Comparison of ENCODE assay signal across 9 cellular contexts in the genomic region with DNA sequence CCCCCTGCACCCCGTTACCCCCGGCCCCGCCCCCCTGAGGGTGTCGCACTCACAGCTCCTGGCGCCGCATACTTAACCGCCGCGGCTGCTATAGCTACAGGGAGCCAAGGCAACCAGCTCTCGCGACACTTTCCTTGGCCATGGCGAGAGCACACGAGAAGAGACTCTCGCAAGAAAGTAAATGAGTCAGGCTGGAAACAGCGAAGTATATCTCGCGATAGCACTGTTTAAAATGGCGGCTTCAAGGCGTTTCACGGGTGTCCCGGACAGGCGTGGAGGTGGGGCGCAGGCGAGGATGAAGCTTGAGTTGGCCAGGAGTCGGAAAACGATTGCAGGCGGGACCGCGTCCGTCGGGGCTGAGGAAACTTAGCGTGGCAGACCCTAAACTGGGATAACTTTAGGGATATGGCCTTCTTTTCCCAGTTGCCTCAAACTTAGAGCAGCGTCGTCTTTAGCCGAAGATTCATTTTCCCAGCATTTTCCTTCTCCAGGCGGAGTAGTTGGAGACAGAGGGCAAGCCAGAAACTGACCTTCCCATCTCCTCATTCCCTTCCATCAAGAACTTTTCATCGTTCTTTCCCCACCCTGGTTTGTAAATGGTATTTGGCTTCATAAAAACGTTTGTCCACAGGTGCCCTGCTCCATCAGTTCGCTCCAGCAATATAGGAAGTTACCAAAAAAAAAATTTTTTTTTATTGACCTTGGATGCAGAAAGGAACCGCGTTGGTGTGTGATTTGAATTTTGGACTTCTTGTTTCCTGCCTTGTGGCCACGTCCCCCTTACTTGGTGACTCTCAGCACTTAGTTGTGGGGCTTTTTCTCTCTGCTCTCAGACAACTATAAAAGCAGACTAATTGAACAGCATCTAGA. TPM values are rescaled to one million over a fixed set of nuclear protein-coding genes. Genes with fewer than 3 reads are reported as not detected.
DNase-seq lines count a peak whose midpoint lies in the region; ATAC-seq lines count a peak whose summit lies in the region.
"Had no signal": no experiment of that assay in that cellular context is flagged by ENCODE, and none has a peak within 500 bp of the region (broad histone marks: within the 10 kb centered on the region; RNA-seq: fewer than 3 reads in every experiment).

No MANE protein-coding gene starts in this region.

- peak overlapping the region; percentile 90 for H3K9ac ChIP-seq in BLaER1

- H3K4me1 ChIP-seq in BLaER1, result peaks cover 21% of the 10 kb centered on the region

- no peaks in the 10 kb centered on the region for H3K9me3 ChIP-seq in BLaER1

- peak; percentile 60 for DNase-seq in NCI-H524 treated with DMSO at 0.1 percent for 48 hours (lab: John Stamatoyannopoulos, UW)
- DNase-seq in activated CD4-positive, alpha-beta T cell treated with anti-CD3 and anti-CD28 coated beads, Interleukin-2, amount 10 ng/mL, durations not matched to agents 24 days and 14 days, result peak; percentile 98
- DNase-seq in dedifferentiated amniotic fluid mesenchymal stem cell (ENCODE audit: extremely low spot score), result peak; percentile 99
- DNase-seq in left kidney (ENCODE audit: low read depth, low spot score), result peak; percentile 99
- DNase-seq in stimulated activated CD4-positive, alpha-beta T cell treated with anti-CD3 and anti-CD28 coated beads, Interleukin-1b, Interleukin-23, amount 100 ng/mL, for 48 hours, result peak; percentile 94

- H3K36me3 Mint-ChIP-seq in activated CD4-positive, alpha-beta T cell treated with anti-CD3 and anti-CD28 coated beads, Interleukin-2, amount 10 ng/mL, durations not matched to agents 24 days and 14 days (ENCODE audit: low read depth), result peaks cover 3% of the 10 kb centered on the region

- H3K4me2 ChIP-seq in BLaER1, result peak overlapping the region; percentile 83

- intact Hi-C loops in activated CD4-positive, alpha-beta T cell treated with anti-CD3 and anti-CD28 coated beads, Interleukin-2, amount 10 ng/mL, durations not matched to agents 24 days and 14 days (cut with micrococcal nuclease), result loop anchor here (1.0 to 5.0 kb wide), 5 partner anchors 116 to 379 kb away; a partner anchor contains a TSS

- peak overlapping the region; percentile 96 for H3K27ac Mint-ChIP-seq in activated CD4-positive, alpha-beta T cell treated with anti-CD3 and anti-CD28 coated beads, Interleukin-2, amount 10 ng/mL, durations not matched to agents 24 days and 14 days

- H3K27ac ChIP-seq in BLaER1, result peak overlapping the region; percentile 92

- ATAC-seq in GM19324 (IDR thresholded peaks at IDR 0.05; ENCODE audit: low FRiP score, unreplicated experiment), result peak; percentile 93
- peak; percentile 97 for ATAC-seq in HG03460 (IDR thresholded peaks at IDR 0.05; ENCODE audit: unreplicated experiment)

- no peaks in the 10 kb centered on the region for H3K27me3 Mint-ChIP-seq in activated CD4-positive, alpha-beta T cell treated with anti-CD3 and anti-CD28 coated beads, Interleukin-2, amount 10 ng/mL, durations not matched to agents 24 days and 14 days

- no peaks in the 10 kb centered on the region for H3K9me3 Mint-ChIP-seq in activated CD4-positive, alpha-beta T cell treated with anti-CD3 and anti-CD28 coated beads, Interleukin-2, amount 10 ng/mL, durations not matched to agents 24 days and 14 days

- H3K36me3 ChIP-seq in BLaER1, result no peaks in the 10 kb centered on the region

- H4K20me1 ChIP-seq in BLaER1, result no peaks in the 10 kb centered on the region

- H3K4me1 Mint-ChIP-seq in activated CD4-positive, alpha-beta T cell treated with anti-CD3 and anti-CD28 coated beads, Interleukin-2, amount 10 ng/mL, durations not matched to agents 24 days and 14 days, result peaks cover 16% of the 10 kb centered on the region

- peak overlapping the region; percentile 96 for H3K4me3 Mint-ChIP-seq in activated CD4-positive, alpha-beta T cell treated with anti-CD3 and anti-CD28 coated beads, Interleukin-2, amount 10 ng/mL, durations not matched to agents 24 days and 14 days

- H3K4me3 ChIP-seq in BLaER1, result peak overlapping the region; percentile 90

- H3K27me3 ChIP-seq in BLaER1, result no peaks in the 10 kb centered on the region

RNA-seq across cellular contexts. Expression of a gene that starts 15.2 kb away (rescaled TPM):
- total RNA-seq in activated CD4-positive, alpha-beta T cell treated with anti-CD3 and anti-CD28 coated beads, Interleukin-2, amount 10 ng/mL, durations not matched to agents 24 days and 14 days, result not detected in 2 replicates

RNA-seq across cellular contexts. Expression of a gene that starts 29.7 kb away (rescaled TPM):
- total RNA-seq in activated CD4-positive, alpha-beta T cell treated with anti-CD3 and anti-CD28 coated beads, Interleukin-2, amount 10 ng/mL, durations not matched to agents 24 days and 14 days, result 0.05 TPM in 1 of 2 replicates, not detected in the other
- total RNA-seq: subcutaneous adipose tissue had no signal

RNA-seq across cellular contexts. Expression of a gene that starts 35.0 kb away (rescaled TPM):
- 7.3 and 7.8 TPM in 2 replicates for total RNA-seq in activated CD4-positive, alpha-beta T cell treated with anti-CD3 and anti-CD28 coated beads, Interleukin-2, amount 10 ng/mL, durations not matched to agents 24 days and 14 days

Comparison
In these comparisons a context has a peak if more than half of its experiments do, and no peak if none do; other contexts are left out.
1. Peak in every context shown above with its lines: DNase-seq, ATAC-seq, H3K4me3 ChIP-seq and H3K27ac ChIP-seq.